Comparison of ENCODE assay signal across 17 cellular contexts in the genomic region with DNA sequence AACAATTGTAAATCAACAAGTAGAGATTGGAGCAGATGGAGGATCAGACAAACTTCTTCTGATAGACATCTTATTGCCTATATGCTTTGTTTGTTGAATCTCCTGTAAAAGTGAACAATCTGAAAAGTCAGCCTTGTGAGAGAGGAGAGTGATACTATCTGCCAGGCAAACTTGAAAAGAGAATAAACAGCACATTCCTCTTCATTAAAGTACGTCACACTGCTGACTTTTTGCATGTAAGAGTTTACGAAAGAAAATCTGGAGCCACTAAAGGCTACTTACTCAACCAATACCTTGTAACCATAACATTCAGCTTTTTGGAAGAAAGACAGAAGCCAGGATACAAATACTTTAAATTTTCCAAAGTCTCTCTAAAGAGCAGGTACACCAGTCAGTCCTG.
"Had no signal": no experiment of that assay in that cellular context is flagged by ENCODE, and none has a peak within 500 bp of the region (broad histone marks: within the 10 kb centered on the region; RNA-seq: fewer than 3 reads in every experiment).

No MANE protein-coding gene starts in this region.

- H3K27ac Mint-ChIP-seq: activated naive CD4-positive, alpha-beta T cell treated with anti-CD3 and anti-CD28 coated beads, Interleukin-2, amount 50 U/mL, for 24 hours; stimulated activated naive CD8-positive, alpha-beta T cell treated with anti-CD3 and anti-CD28 coated beads, Interleukin-15, amount 100 ng/mL, for 72 hours had no signal

- DNase-seq: amygdala; brain microvascular endothelial cell; cerebellar nuclear complex; dorsolateral prefrontal cortex; left colon; mammary epithelial cell; retina; stimulated activated CD4-positive, alpha-beta T cell treated with anti-CD3 and anti-CD28 coated beads, Interleukin-4, amount 100 ng/mL, for 4 hours; stimulated activated naive CD8-positive, alpha-beta T cell treated with anti-CD3 and anti-CD28 coated beads, Interleukin-15, amount 100 ng/mL, for 72 hours; T-helper 2 cell; testis; uterus had no signal

- H3K4me1 ChIP-seq: testis, uterus had no signal

- H3K27ac ChIP-seq: brain microvascular endothelial cell, dorsolateral prefrontal cortex, esophagus muscularis mucosa, testis, uterus had no signal

- H3K9me3 Mint-ChIP-seq: activated naive CD4-positive, alpha-beta T cell treated with anti-CD3 and anti-CD28 coated beads, Interleukin-2, amount 50 U/mL, for 24 hours; stimulated activated naive CD8-positive, alpha-beta T cell treated with anti-CD3 and anti-CD28 coated beads, Interleukin-15, amount 100 ng/mL, for 72 hours had no signal

- H3K9me3 ChIP-seq: esophagus muscularis mucosa, testis, uterus had no signal

- H3K4me1 Mint-ChIP-seq: activated naive CD4-positive, alpha-beta T cell treated with anti-CD3 and anti-CD28 coated beads, Interleukin-2, amount 50 U/mL, for 24 hours; stimulated activated naive CD8-positive, alpha-beta T cell treated with anti-CD3 and anti-CD28 coated beads, Interleukin-15, amount 100 ng/mL, for 72 hours had no signal

- H3K4me3 ChIP-seq: dorsolateral prefrontal cortex, esophagus muscularis mucosa, testis, uterus had no signal

- H3K36me3 ChIP-seq: brain microvascular endothelial cell, esophagus muscularis mucosa, uterus had no signal

- H3K36me3 Mint-ChIP-seq: activated naive CD4-positive, alpha-beta T cell treated with anti-CD3 and anti-CD28 coated beads, Interleukin-2, amount 50 U/mL, for 24 hours had no signal

- ATAC-seq: activated CD4-positive, CD25-positive, alpha-beta regulatory T cell treated with anti-CD3 and anti-CD28 coated beads, Interleukin-2, amount 50 U/mL, for 24 hours; left colon; stimulated activated naive CD8-positive, alpha-beta T cell treated with anti-CD3 and anti-CD28 coated beads, Interleukin-15, amount 100 ng/mL, for 72 hours had no signal

- FAIRE-seq: TTC549 had no signal

- H3K27me3 Mint-ChIP-seq: stimulated activated naive CD8-positive, alpha-beta T cell treated with anti-CD3 and anti-CD28 coated beads, Interleukin-15, amount 100 ng/mL, for 72 hours had no signal

- H3K4me3 Mint-ChIP-seq: activated naive CD4-positive, alpha-beta T cell treated with anti-CD3 and anti-CD28 coated beads, Interleukin-2, amount 50 U/mL, for 24 hours; neural crest cell; stimulated activated naive CD8-positive, alpha-beta T cell treated with anti-CD3 and anti-CD28 coated beads, Interleukin-15, amount 100 ng/mL, for 72 hours had no signal

- H3K27me3 ChIP-seq: brain microvascular endothelial cell, dorsolateral prefrontal cortex, esophagus muscularis mucosa, testis, uterus had no signal
